Comparison of ENCODE assay signal across 1 cellular context in genomic region chrX:107935200-107935599, GRCh38.
TF ChIP-seq lines count a peak whose summit lies in the region.

No MANE protein-coding gene starts in this region.

TF ChIP-seq in K562, 482 proteins besides CTCF, POLR2A, EP300 and RAD21 (continued from another document):
- TF ChIP-seq, protein P1, sequence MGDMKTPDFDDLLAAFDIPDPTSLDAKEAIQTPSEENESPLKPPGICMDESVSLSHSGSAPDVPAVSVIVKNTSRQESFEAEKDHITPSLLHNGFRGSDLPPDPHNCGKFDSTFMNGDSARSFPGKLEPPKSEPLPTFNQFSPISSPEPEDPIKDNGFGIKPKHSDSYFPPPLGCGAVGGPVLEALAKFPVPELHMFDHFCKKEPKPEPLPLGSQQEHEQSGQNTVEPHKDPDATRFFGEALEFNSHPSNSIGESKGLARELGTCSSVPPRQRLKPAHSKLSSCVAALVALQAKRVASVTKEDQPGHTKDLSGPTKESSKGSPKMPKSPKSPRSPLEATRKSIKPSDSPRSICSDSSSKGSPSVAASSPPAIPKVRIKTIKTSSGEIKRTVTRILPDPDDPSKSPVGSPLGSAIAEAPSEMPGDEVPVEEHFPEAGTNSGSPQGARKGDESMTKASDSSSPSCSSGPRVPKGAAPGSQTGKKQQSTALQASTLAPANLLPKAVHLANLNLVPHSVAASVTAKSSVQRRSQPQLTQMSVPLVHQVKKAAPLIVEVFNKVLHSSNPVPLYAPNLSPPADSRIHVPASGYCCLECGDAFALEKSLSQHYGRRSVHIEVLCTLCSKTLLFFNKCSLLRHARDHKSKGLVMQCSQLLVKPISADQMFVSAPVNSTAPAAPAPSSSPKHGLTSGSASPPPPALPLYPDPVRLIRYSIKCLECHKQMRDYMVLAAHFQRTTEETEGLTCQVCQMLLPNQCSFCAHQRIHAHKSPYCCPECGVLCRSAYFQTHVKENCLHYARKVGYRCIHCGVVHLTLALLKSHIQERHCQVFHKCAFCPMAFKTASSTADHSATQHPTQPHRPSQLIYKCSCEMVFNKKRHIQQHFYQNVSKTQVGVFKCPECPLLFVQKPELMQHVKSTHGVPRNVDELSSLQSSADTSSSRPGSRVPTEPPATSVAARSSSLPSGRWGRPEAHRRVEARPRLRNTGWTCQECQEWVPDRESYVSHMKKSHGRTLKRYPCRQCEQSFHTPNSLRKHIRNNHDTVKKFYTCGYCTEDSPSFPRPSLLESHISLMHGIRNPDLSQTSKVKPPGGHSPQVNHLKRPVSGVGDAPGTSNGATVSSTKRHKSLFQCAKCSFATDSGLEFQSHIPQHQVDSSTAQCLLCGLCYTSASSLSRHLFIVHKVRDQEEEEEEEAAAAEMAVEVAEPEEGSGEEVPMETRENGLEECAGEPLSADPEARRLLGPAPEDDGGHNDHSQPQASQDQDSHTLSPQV (IDR thresholded peaks at IDR 0.05) = no peak
